8 cellular contexts compared by ENCODE assay signal in genomic region chr2:152717242-152718046, GRCh38. TPM values are rescaled to one million over a fixed set of nuclear protein-coding genes. Genes with fewer than 3 reads are reported as not detected.
DNase-seq lines count a peak whose midpoint lies in the region; ATAC-seq lines count a peak whose summit lies in the region.

Gene PRPF40A (minus strand): TSS chr2:152717461. CDS start chr2:152717439, 22 bp downstream.

- peaks cover 52% of the 10 kb centered on the region for H3K36me3 Mint-ChIP-seq in effector memory CD8-positive, alpha-beta T cell (ENCODE audit: insufficient read depth)
- peaks cover 9% of the 10 kb centered on the region for H3K36me3 Mint-ChIP-seq in memory B cell

- no peaks in the 10 kb centered on the region for H3K9me3 Mint-ChIP-seq in effector memory CD8-positive, alpha-beta T cell
- no peaks in the 10 kb centered on the region for H3K9me3 Mint-ChIP-seq in memory B cell

- DNase-seq in COLO668 (lab: John Stamatoyannopoulos, UW; ENCODE audit: unreplicated experiment), result peak; percentile 98
- DNase-seq in HT1080 (ENCODE audit: low read depth), result peak; percentile 97
- DNase-seq in NOMO-1 treated with DMSO at 0.1 percent for 48 hours (lab: John Stamatoyannopoulos, UW; ENCODE audit: unreplicated experiment), result peak; percentile 94
- DNase-seq in activated CD8-positive, alpha-beta memory T cell treated with anti-CD3 and anti-CD28 coated beads for 4 hours (ENCODE audit: low read depth in 2 of 2), result peak; percentile 97
- DNase-seq in effector memory CD8-positive, alpha-beta T cell, result peak; percentile 99 to 100 (median 100)
- peak; percentile 97 to 99 for DNase-seq in memory B cell (ENCODE audit: low spot score in 2 of 2)
- peak; percentile 95 for DNase-seq in stimulated activated CD8-positive, alpha-beta memory T cell treated with anti-CD3 and anti-CD28 coated beads, Interleukin-12 subunit alpha, Interleukin-12 subunit beta, amount 100 ng/mL, for 24 hours (ENCODE audit: extremely low read depth)

- peak within 1 kb of the TSS; percentile 96 to 100 for H3K27ac Mint-ChIP-seq in effector memory CD8-positive, alpha-beta T cell
- peak within 1 kb of the TSS; percentile 98 for H3K27ac Mint-ChIP-seq in memory B cell

- peaks cover 31 to 54% of the 10 kb centered on the region in 2 donors for H3K4me1 Mint-ChIP-seq in effector memory CD8-positive, alpha-beta T cell (ENCODE audit: low read depth in 2 of 2)
- H3K4me1 Mint-ChIP-seq in memory B cell, result peaks cover 32% of the 10 kb centered on the region

- H3K4me3 Mint-ChIP-seq in effector memory CD8-positive, alpha-beta T cell, result peak within 1 kb of the TSS; percentile 93 to 100
- H3K4me3 Mint-ChIP-seq in memory B cell, result peak within 1 kb of the TSS; percentile 96

- no peaks in the 10 kb centered on the region for H3K27me3 Mint-ChIP-seq in effector memory CD8-positive, alpha-beta T cell
- H3K27me3 Mint-ChIP-seq in memory B cell, result no peaks in the 10 kb centered on the region

- ATAC-seq in GM21360 (IDR thresholded peaks at IDR 0.05; ENCODE audit: unreplicated experiment) (peak; percentile 62), memory B cell (ENCODE audit: low read depth) (peak; percentile 70)
- peak; percentile 71 for ATAC-seq in effector memory CD8-positive, alpha-beta T cell (replicated peaks)

RNA-seq across cellular contexts. Expression of gene PRPF40A, which starts in this region (rescaled TPM):
- 101 and 127 TPM in 2 replicates for total RNA-seq in HT1080 (2014; rRNA removed; shearing (Covaris generic))
- polyA plus RNA-seq in HT1080 (2015; cell fraction: cytosol; rRNA removed), result 54.4 and 71.6 TPM in 2 replicates
- polyA plus RNA-seq in HT1080 (2015; cell fraction: nucleus; rRNA removed), result 154 and 159 TPM in 2 replicates

Comparison
In these comparisons a context has a peak if more than half of its experiments do, and no peak if none do; other contexts are left out.
1. Peak in every context shown above with its lines: DNase-seq and ATAC-seq.